ENCODE assay signal across 21 cellular contexts in the genomic region with DNA sequence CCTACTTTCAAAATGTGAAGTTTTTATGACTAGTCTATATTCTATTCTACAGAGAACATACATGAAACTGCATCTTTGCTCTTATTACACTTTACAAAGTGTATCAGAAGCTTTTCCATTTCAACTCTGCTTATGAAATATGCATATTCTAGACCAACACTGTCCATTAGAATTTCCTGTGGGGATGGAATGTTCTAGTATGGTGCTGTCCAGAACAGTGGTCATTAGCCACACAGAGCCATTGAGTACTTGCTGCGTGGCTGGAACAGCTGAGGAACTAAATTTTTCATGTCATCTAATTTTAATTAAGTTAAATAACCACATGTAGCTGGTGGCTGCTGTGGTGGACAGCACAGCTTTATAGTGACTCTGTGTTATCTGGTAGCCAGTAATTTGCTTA.
"Had no signal": no experiment of that assay in that cellular context is flagged by ENCODE, and none has a peak within 500 bp of the region (broad histone marks: within the 10 kb centered on the region; RNA-seq: fewer than 3 reads in every experiment).

No MANE protein-coding gene starts in this region.

- H3K4me3 ChIP-seq: K562, SJCRH30 had no signal

- H3K4me1 ChIP-seq: SJCRH30 had no signal

- H3K36me3 ChIP-seq: SJCRH30 had no signal

- DNase-seq: Kasumi-1, MM.1S, NCI-H1092 treated with DMSO at 0.1 percent for 48 hours, NCI-H1436, NCI-H187, NCI-H2029, NCI-H2081 treated with DMSO at 0.1 percent for 48 hours, NCI-H2171, NCI-H226, NCI-H446, NCI-H510A, NCI-H524 treated with DMSO at 0.1 percent for 48 hours, NCI-H69, NCI-H774, RPMI8226, SHP77 treated with DMSO at 0.1 percent for 48 hours, SJCRH30 had no signal

- ATAC-seq: K562, SK-N-SH treated with all-trans-retinoic acid at 6 μM for 48 hours had no signal

- H3K27ac ChIP-seq: HL-60, KMS-11, SJCRH30 had no signal
